ENCODE assay signal across 21 cellular contexts in genomic region chr4:138501614-138502013, GRCh38.
DNase-seq lines count a peak whose midpoint lies in the region.
"Had no signal": no experiment of that assay in that cellular context is flagged by ENCODE, and none has a peak within 500 bp of the region (broad histone marks: within the 10 kb centered on the region; RNA-seq: fewer than 3 reads in every experiment).

No MANE protein-coding gene starts in this region.

- DNase-seq in dermis blood vessel endothelial cell = peak; percentile 6
- DNase-seq in dedifferentiated amniotic fluid mesenchymal stem cell (ENCODE audit: extremely low spot score) = no peak
- DNase-seq: 8988T; ACHN; AML-193; BE2C; C1 segment of cervical spinal cord; Caco-2; Calu3; CD4-positive, alpha-beta memory T cell; CD4-positive, alpha-beta T cell; CD4-positive, CD25-positive, alpha-beta regulatory T cell; CD8-positive, alpha-beta memory T cell; CD8-positive, alpha-beta T cell; COR-L47; DMS 273 treated with DMSO at 0.1 percent for 48 hours; DMS153; DMS79; DMS79 treated with DMSO at 0.1 percent for 48 hours; DND-41; EL had no signal
